In genomic region chr15:92809880-92810361, GRCh38 we compare ENCODE assay signal across 8 cellular contexts.
DNase-seq lines count a peak whose midpoint lies in the region; ATAC-seq and TF ChIP-seq lines count a peak whose summit lies in the region.

No MANE protein-coding gene starts in this region.

- intact Hi-C loops in left ventricle myocardium superior (cut with micrococcal nuclease) = loop anchor here (5.0 to 10.0 kb wide), 2 partner anchors 77 to 105 kb away; no protein-coding TSS in a partner anchor
- intact Hi-C loops in psoas muscle (cut with DNase I) = loop anchor here (1.0 to 10.0 kb wide), 7 partner anchors 20 to 215 kb away; partner anchors contain the start of gene CHD2 (in 1 of the 2)

- peak overlapping the region; percentile 84 for H3K4me3 ChIP-seq in adipocyte (ENCODE audit: low read length)
- H3K4me3 ChIP-seq in psoas muscle = peak overlapping the region; percentile 67

- H3K9me3 ChIP-seq in adipocyte (ENCODE audit: control insufficient read depth, low read length) = no peaks in the 10 kb centered on the region
- no peaks in the 10 kb centered on the region for H3K9me3 ChIP-seq in psoas muscle

- TF ChIP-seq CTCF in psoas muscle (IDR thresholded peaks at IDR 0.05) = no peak

- peak; percentile 19 for ATAC-seq in left ventricle myocardium superior
- ATAC-seq in psoas muscle = peak in 3 of 4 donors; percentile 10 to 43 (median 16)
- ATAC-seq in HG02763 (IDR thresholded peaks at IDR 0.05; ENCODE audit: unreplicated experiment) = no peak

- H3K9ac ChIP-seq in adipocyte (ENCODE audit: low read length) = peak overlapping the region; percentile 97

- peak overlapping the region; percentile 92 for H3K27ac ChIP-seq in psoas muscle

- H3K27me3 ChIP-seq in adipocyte (replicated peaks; ENCODE audit: control insufficient read depth, insufficient read depth, low read length) = no peaks in the 10 kb centered on the region
- no peaks in the 10 kb centered on the region for H3K27me3 ChIP-seq in psoas muscle (ENCODE audit: insufficient read depth in 3 of 3, low read length in 2 of 3)

- 1 to 2% (median 2%) methylated on average over 12 of the region's 12 CpGs for WGBS in psoas muscle, 3 donors

- H3K4me1 ChIP-seq in adipocyte (ENCODE audit: control insufficient read depth, insufficient read depth, low read length) = peaks cover 32% of the 10 kb centered on the region
- H3K4me1 ChIP-seq in psoas muscle = peaks cover 10% of the 10 kb centered on the region

- H3K36me3 ChIP-seq in adipocyte (ENCODE audit: control insufficient read depth, insufficient read depth, low read length, severe bottlenecking) = no peaks in the 10 kb centered on the region
- H3K36me3 ChIP-seq in psoas muscle (ENCODE audit: insufficient read depth in 1 of 2, low read depth in 1 of 2) = no peaks in the 10 kb centered on the region

- DNase-seq in stimulated activated CD4-positive, alpha-beta T cell treated with anti-CD3 and anti-CD28 coated beads, Interleukin-12 subunit alpha, Interleukin-12 subunit beta, amount 100 ng/mL, for 4 hours = peak; percentile 27
- DNase-seq in stimulated activated CD4-positive, alpha-beta T cell treated with anti-CD3 and anti-CD28 coated beads, Interleukin-2, amount 100 ng/mL, for 48 hours = no peak
- DNase-seq in NCI-H524 (lab: John Stamatoyannopoulos, UW) (peak; percentile 56 to 66), adipocyte (ENCODE audit: low read depth) (peak; percentile 77), left ventricle myocardium superior (no peak), psoas muscle (no peak), KG1 (lab: John Stamatoyannopoulos, UW) (no peak)

Comparison
In these comparisons a context has a peak if more than half of its experiments do, and no peak if none do; other contexts are left out.
1. DNase-seq: peak in stimulated activated CD4-positive, alpha-beta T cell treated with anti-CD3 and anti-CD28 coated beads, Interleukin-12 subunit alpha, Interleukin-12 subunit beta, amount 100 ng/mL, for 4 hours (single experiment), NCI-H524 (2 of 2) and adipocyte (single experiment); none in stimulated activated CD4-positive, alpha-beta T cell treated with anti-CD3 and anti-CD28 coated beads, Interleukin-2, amount 100 ng/mL, for 48 hours (0 of 2), left ventricle myocardium superior (single experiment), psoas muscle (0 of 2) and KG1 (single experiment).